ENCODE assay signal across 1 cellular context in the genomic region with DNA sequence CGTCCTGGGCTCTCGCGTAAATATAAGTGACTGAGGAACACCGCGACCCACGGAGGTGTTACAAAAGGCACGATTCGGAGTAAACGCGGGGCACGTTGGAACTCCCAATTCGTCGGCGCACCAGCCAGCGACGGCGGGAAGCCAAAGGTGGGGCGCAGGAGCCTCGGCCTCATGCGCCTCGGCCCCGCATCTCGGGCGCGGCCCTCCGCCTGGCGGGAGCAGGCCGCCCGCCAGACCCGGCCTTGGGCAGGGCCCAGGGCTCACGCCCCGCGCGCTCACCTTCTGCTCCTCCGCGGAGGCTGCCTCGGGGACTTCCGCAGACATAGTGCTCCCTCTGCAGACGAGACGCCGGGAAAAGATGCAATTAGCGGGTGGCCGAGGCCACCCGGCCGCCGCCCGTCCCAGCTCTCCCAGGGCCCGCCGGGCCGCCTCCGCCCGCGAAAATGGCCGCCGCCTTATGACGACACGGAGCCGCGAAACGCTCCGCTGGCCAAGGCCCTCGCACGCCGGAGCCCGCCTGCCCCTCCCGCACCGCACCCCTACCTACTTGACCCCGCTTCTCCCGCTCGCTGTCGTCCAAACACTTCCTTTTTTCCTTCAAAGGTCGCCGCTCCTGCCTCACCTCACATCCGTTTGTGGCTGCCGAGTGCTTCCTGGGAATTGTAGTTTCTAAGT.
TF ChIP-seq lines count a peak whose summit lies in the region.

ARPP19 (minus strand) TSS at position 462 of the 675 bp plus-strand sequence; CDS start at position 324, 138 bp downstream.

TF ChIP-seq in HepG2, 621 proteins besides CTCF, POLR2A, EP300 and RAD21 (continued from another document and continues in another):
- TF ChIP-seq, protein P1, sequence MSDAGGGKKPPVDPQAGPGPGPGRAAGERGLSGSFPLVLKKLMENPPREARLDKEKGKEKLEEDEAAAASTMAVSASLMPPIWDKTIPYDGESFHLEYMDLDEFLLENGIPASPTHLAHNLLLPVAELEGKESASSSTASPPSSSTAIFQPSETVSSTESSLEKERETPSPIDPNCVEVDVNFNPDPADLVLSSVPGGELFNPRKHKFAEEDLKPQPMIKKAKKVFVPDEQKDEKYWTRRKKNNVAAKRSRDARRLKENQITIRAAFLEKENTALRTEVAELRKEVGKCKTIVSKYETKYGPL (CRISPR knock-in tag; IDR thresholded peaks at IDR 0.05), result no peak
- TF ChIP-seq NFE2L2 (IDR thresholded peaks at IDR 0.05; ENCODE audit: low read length) (no peak), ZNF329 (CRISPR knock-in tag; IDR thresholded peaks at IDR 0.05; ENCODE audit: low read depth) (peak; percentile 76), ARID4A (CRISPR knock-in tag; IDR thresholded peaks at IDR 0.05; ENCODE audit: borderline replicate concordance) (peak; percentile 84), SRF (IDR thresholded peaks at IDR 0.05; ENCODE audit: low read depth, low read length) (peak; percentile 70), SMAD9 (CRISPR knock-in tag; IDR thresholded peaks at IDR 0.05) (0 out of 2 replicates have a peak, but pooled peaks have one; percentile 1), SP5 (CRISPR knock-in tag; IDR thresholded peaks at IDR 0.05; ENCODE audit: borderline replicate concordance, low read depth) (no peak), NRL (CRISPR knock-in tag; IDR thresholded peaks at IDR 0.05; ENCODE audit: borderline replicate concordance) (peak; percentile 55; the same call in 1 of the 2 replicates), ZFP90 (CRISPR knock-in tag; IDR thresholded peaks at IDR 0.05; ENCODE audit: borderline replicate concordance) (peak; percentile 86), ZNF761 (CRISPR knock-in tag; conservative IDR thresholded peaks at IDR 0.05) (no peak), ELK4 (CRISPR knock-in tag; IDR thresholded peaks at IDR 0.05; ENCODE audit: borderline replicate concordance) (peak; percentile 65), HMG20B (CRISPR knock-in tag; conservative IDR thresholded peaks at IDR 0.05) (no peak), ZNF781 (CRISPR knock-in tag; IDR thresholded peaks at IDR 0.05; ENCODE audit: borderline replicate concordance, not compliant biosample characterization) (no peak), IRF1 (CRISPR knock-in tag; IDR thresholded peaks at IDR 0.05; ENCODE audit: low read depth) (no peak), ATF1 (CRISPR knock-in tag; IDR thresholded peaks at IDR 0.05) (peak; percentile 85; the same call in 1 of the 2 replicates), KDM5B (CRISPR knock-in tag; IDR thresholded peaks at IDR 0.05; ENCODE audit: borderline replicate concordance) (peak; percentile 80; the same call in 1 of the 2 replicates), ZBTB7A (CRISPR knock-in tag; IDR thresholded peaks at IDR 0.05) (no peak), SMC3 (IDR thresholded peaks at IDR 0.05; ENCODE audit: low read length) (no peak), ZNF691 (CRISPR knock-in tag; IDR thresholded peaks at IDR 0.05; ENCODE audit: borderline replicate concordance, low read depth) (no peak), HHEX (CRISPR knock-in tag; IDR thresholded peaks at IDR 0.05) (no peak), TMF1 (CRISPR knock-in tag; IDR thresholded peaks at IDR 0.05; ENCODE audit: low read depth) (peak; percentile 91), ZNF160 (CRISPR knock-in tag; IDR thresholded peaks at IDR 0.05) (0 out of 2 replicates have a peak, but pooled peaks have one; percentile 15), YY1 (IDR thresholded peaks at IDR 0.05; ENCODE audit: insufficient read depth, insufficient replicate concordance, low read depth, low read length) (peak; percentile 95), ZNF619 (CRISPR knock-in tag; IDR thresholded peaks at IDR 0.05) (0 out of 2 replicates have a peak, but pooled peaks have one; percentile 68), ZNF549 (CRISPR knock-in tag; IDR thresholded peaks at IDR 0.05) (0 out of 2 replicates have a peak, but pooled peaks have one; percentile 10), RFX3 (CRISPR knock-in tag; IDR thresholded peaks at IDR 0.05) (no peak), ZNF557 (CRISPR knock-in tag; IDR thresholded peaks at IDR 0.05) (0 out of 2 replicates have a peak, but pooled peaks have one; percentile 70), RFXAP (CRISPR knock-in tag; IDR thresholded peaks at IDR 0.05; ENCODE audit: borderline replicate concordance) (peak; percentile 88; the same call in 1 of the 2 replicates), ZNF350 (CRISPR knock-in tag; IDR thresholded peaks at IDR 0.05; ENCODE audit: borderline replicate concordance, low read depth) (peak; percentile 70), ZNF124 (CRISPR knock-in tag; IDR thresholded peaks at IDR 0.05) (no peak), EHMT2 (IDR thresholded peaks at IDR 0.05; ENCODE audit: borderline replicate concordance, low read depth, low read length) (no peak), ZNF7 (CRISPR knock-in tag; IDR thresholded peaks at IDR 0.05) (0 out of 2 replicates have a peak, but pooled peaks have one; percentile 6), ETV5 (CRISPR knock-in tag; IDR thresholded peaks at IDR 0.05; ENCODE audit: borderline replicate concordance) (peak; percentile 38; the same call in 1 of the 2 replicates), RARA (CRISPR knock-in tag; IDR thresholded peaks at IDR 0.05) (peak; percentile 79), ZNF615 (CRISPR knock-in tag; IDR thresholded peaks at IDR 0.05; ENCODE audit: borderline replicate concordance) (no peak), SP4 (CRISPR knock-in tag; IDR thresholded peaks at IDR 0.05) (peak; percentile 88; the same call in 1 of the 2 replicates), ZNF713 (CRISPR knock-in tag; IDR thresholded peaks at IDR 0.05) (no peak), ZNF3 (CRISPR knock-in tag; IDR thresholded peaks at IDR 0.05) (0 out of 2 replicates have a peak, but pooled peaks have one; percentile 9), ZBTB37 (CRISPR knock-in tag; IDR thresholded peaks at IDR 0.05) (no peak), ZNF382 (CRISPR knock-in tag; IDR thresholded peaks at IDR 0.05; ENCODE audit: borderline replicate concordance) (no peak), GABPB1 (CRISPR knock-in tag; IDR thresholded peaks at IDR 0.05) (peak; percentile 98), SP1 (IDR thresholded peaks at IDR 0.05) (no peak), SP1 (CRISPR knock-in tag; IDR thresholded peaks at IDR 0.05) (peak; percentile 49), HOXA5 (CRISPR knock-in tag; IDR thresholded peaks at IDR 0.05) (peak; percentile 98), ZNF883 (CRISPR knock-in tag; IDR thresholded peaks at IDR 0.05; ENCODE audit: not compliant biosample characterization) (peak; percentile 69), NFKBIZ (CRISPR knock-in tag; IDR thresholded peaks at IDR 0.05) (peak; percentile 72; the same call in 1 of the 2 replicates), MXD4 (CRISPR knock-in tag; IDR thresholded peaks at IDR 0.05) (peak; percentile 60; the same call in 1 of the 2 replicates), GTF2F1 (IDR thresholded peaks at IDR 0.05; ENCODE audit: low read length) (no peak)
- TF ChIP-seq, protein P2, sequence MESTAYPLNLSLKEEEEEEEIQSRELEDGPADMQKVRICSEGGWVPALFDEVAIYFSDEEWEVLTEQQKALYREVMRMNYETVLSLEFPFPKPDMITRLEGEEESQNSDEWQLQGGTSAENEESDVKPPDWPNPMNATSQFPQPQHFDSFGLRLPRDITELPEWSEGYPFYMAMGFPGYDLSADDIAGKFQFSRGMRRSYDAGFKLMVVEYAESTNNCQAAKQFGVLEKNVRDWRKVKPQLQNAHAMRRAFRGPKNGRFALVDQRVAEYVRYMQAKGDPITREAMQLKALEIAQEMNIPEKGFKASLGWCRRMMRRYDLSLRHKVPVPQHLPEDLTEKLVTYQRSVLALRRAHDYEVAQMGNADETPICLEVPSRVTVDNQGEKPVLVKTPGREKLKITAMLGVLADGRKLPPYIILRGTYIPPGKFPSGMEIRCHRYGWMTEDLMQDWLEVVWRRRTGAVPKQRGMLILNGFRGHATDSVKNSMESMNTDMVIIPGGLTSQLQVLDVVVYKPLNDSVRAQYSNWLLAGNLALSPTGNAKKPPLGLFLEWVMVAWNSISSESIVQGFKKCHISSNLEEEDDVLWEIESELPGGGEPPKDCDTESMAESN (CRISPR knock-in tag; conservative IDR thresholded peaks at IDR 0.05), result peak; percentile 97
- TF ChIP-seq, protein P3, sequence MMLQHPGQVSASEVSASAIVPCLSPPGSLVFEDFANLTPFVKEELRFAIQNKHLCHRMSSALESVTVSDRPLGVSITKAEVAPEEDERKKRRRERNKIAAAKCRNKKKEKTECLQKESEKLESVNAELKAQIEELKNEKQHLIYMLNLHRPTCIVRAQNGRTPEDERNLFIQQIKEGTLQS (CRISPR knock-in tag; IDR thresholded peaks at IDR 0.05), result no peak; the same call in none of the 2 replicates
- TF ChIP-seq, protein P4, sequence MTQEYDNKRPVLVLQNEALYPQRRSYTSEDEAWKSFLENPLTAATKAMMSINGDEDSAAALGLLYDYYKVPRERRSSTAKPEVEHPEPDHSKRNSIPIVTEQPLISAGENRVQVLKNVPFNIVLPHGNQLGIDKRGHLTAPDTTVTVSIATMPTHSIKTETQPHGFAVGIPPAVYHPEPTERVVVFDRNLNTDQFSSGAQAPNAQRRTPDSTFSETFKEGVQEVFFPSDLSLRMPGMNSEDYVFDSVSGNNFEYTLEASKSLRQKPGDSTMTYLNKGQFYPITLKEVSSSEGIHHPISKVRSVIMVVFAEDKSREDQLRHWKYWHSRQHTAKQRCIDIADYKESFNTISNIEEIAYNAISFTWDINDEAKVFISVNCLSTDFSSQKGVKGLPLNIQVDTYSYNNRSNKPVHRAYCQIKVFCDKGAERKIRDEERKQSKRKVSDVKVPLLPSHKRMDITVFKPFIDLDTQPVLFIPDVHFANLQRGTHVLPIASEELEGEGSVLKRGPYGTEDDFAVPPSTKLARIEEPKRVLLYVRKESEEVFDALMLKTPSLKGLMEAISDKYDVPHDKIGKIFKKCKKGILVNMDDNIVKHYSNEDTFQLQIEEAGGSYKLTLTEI (CRISPR knock-in tag; conservative IDR thresholded peaks at IDR 0.05), result no peak
